Comparison of ENCODE assay signal across 20 cellular contexts in the genomic region with DNA sequence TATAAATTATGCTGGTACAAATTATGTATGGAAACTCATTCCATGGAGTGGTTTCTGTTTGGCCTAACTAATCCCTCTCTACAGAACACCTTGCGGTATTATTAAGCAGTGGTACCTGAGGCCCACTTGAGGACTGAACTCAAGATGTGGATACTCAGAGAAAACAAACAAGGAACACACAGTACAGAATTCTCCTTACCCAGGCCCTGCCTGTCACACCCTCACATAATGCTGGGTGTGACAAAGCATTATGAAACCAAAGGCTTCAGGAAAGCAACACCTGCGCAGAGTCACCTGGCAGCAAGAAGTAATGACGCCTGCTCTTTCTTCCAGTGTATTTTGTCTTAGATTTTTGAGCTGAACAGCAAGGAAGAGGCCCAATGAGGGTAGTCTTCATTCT.
DNase-seq lines count a peak whose midpoint lies in the region; ATAC-seq, FAIRE-seq and TF ChIP-seq lines count a peak whose summit lies in the region.
"Had no signal": no experiment of that assay in that cellular context is flagged by ENCODE, and none has a peak within 500 bp of the region (broad histone marks: within the 10 kb centered on the region; RNA-seq: fewer than 3 reads in every experiment).

No MANE protein-coding gene starts in this region.

- H3K9me3 ChIP-seq in lung (ENCODE audit: control insufficient read depth in 2 of 2, insufficient read depth in 1 of 2, low read length in 1 of 2): peaks cover 0 to 2% of the 10 kb centered on the region in 2 donors
- no peaks in the 10 kb centered on the region for H3K9me3 ChIP-seq in neural progenitor cell (ENCODE audit: low read depth)

- H3K4me3 Mint-ChIP-seq in neural progenitor cell: no peak overlapping the region
- H3K4me3 Mint-ChIP-seq: CD8-positive, alpha-beta T cell had no signal

- H3F3A ChIP-seq in neural progenitor cell (ENCODE audit: low read depth): no peaks in the 10 kb centered on the region

- no peaks in the 10 kb centered on the region for H3K79me2 ChIP-seq in neural progenitor cell (ENCODE audit: low read depth)

- H3K27ac ChIP-seq in lung (ENCODE audit: low read depth in 1 of 2, low read length in 1 of 2) (no peak overlapping the region), neural progenitor cell (no peak overlapping the region)
- H3K27ac ChIP-seq: SJSA1 had no signal

- no peak overlapping the region for H3K9ac ChIP-seq in neural progenitor cell

- peak; percentile 81 for ATAC-seq in lung (ENCODE audit: insufficient read depth, low FRiP score)
- ATAC-seq: CD8-positive, alpha-beta T cell; Right ventricle myocardium inferior had no signal

- H3K27me3 Mint-ChIP-seq in neural progenitor cell (ENCODE audit: insufficient read depth, low read depth): no peaks in the 10 kb centered on the region

- no peak overlapping the region for H3K27ac Mint-ChIP-seq in neural progenitor cell
- H3K27ac Mint-ChIP-seq: CD8-positive, alpha-beta T cell had no signal

- H3K4me1 Mint-ChIP-seq in neural progenitor cell: peaks cover 6% of the 10 kb centered on the region

- no peaks in the 10 kb centered on the region for H4K20me1 ChIP-seq in neural progenitor cell (ENCODE audit: low read depth)

- DNase-seq in NCI-H345 (lab: John Stamatoyannopoulos, UW): peak; percentile 22
- DNase-seq in NCI-H345 treated with DMSO at 0.1 percent for 48 hours (lab: John Stamatoyannopoulos, UW; ENCODE audit: unreplicated experiment): no peak
- peak; percentile 53 for DNase-seq in bronchial epithelial cell (ENCODE audit: low read depth)
- peak; percentile 65 for DNase-seq in lung (ENCODE audit: low spot score)
- no peak for DNase-seq in stimulated activated CD8-positive, alpha-beta memory T cell treated with anti-CD3 and anti-CD28 coated beads, Interleukin-4, amount 100 ng/mL, for 48 hours
- DNase-seq in neural progenitor cell (ENCODE audit: low spot score): no peak
- no peak for DNase-seq in T-helper 1 cell
- DNase-seq: AML-193; C1 segment of cervical spinal cord; CD8-positive, alpha-beta T cell; GDM1; KG1; NCI-H1092; NCI-H146; NCI-H2081; NCI-H524 treated with DMSO at 0.1 percent for 48 hours; OCI-M1 had no signal

- H3K4me1 ChIP-seq in lung (ENCODE audit: control insufficient read depth in 2 of 2, insufficient read depth in 2 of 2, low read length in 2 of 2) (peaks cover 0 to 2% of the 10 kb centered on the region in 2 donors), neural progenitor cell (peaks cover 6% of the 10 kb centered on the region)
- H3K4me1 ChIP-seq: SJSA1 had no signal

- H3K9me3 Mint-ChIP-seq in neural progenitor cell: peaks cover 3% of the 10 kb centered on the region
- H3K9me3 Mint-ChIP-seq: CD8-positive, alpha-beta T cell had no signal

- H3K36me3 ChIP-seq in bronchial epithelial cell (ENCODE audit: control insufficient read depth, insufficient read depth, low read length) (no peaks in the 10 kb centered on the region), lung (ENCODE audit: control insufficient read depth in 2 of 2, insufficient read depth in 2 of 2, low read length in 2 of 2) (no peaks in the 10 kb centered on the region), neural progenitor cell (no peaks in the 10 kb centered on the region)
- H3K36me3 ChIP-seq: SJSA1 had no signal

- H3K4me3 ChIP-seq in bronchial epithelial cell (ENCODE audit: low read depth, low read length): no peak overlapping the region
- H3K4me3 ChIP-seq in lung: no peak overlapping the region
- H3K4me3 ChIP-seq in neural progenitor cell: no peak overlapping the region
- H3K4me3 ChIP-seq: SJSA1 had no signal

- H2AFZ ChIP-seq in neural progenitor cell (replicated peaks): no peak overlapping the region

- no peak overlapping the region for H3K4me2 ChIP-seq in neural progenitor cell

- TF ChIP-seq CTCF in bronchial epithelial cell (IDR thresholded peaks at IDR 0.05; ENCODE audit: insufficient read depth, low read length, severe bottlenecking) (no peak), lung (IDR thresholded peaks at IDR 0.05; ENCODE audit: control extremely low read depth, extremely low read depth) (no peak), neural progenitor cell (IDR thresholded peaks at IDR 0.05) (no peak)

- no peaks in the 10 kb centered on the region for H3K36me3 Mint-ChIP-seq in neural progenitor cell
- H3K36me3 Mint-ChIP-seq: CD8-positive, alpha-beta T cell had no signal

- WGBS in lung, 2 donors: 78 to 82% methylated on average over 3 of the region's 3 CpGs

- no peaks in the 10 kb centered on the region for H3K27me3 ChIP-seq in bronchial epithelial cell (ENCODE audit: control insufficient read depth, insufficient read depth, low read length)
- no peaks in the 10 kb centered on the region for H3K27me3 ChIP-seq in lung (ENCODE audit: control insufficient read depth, insufficient read depth)
- peaks cover 4% of the 10 kb centered on the region for H3K27me3 ChIP-seq in neural progenitor cell
- H3K27me3 ChIP-seq: SJSA1 had no signal

- no peak for FAIRE-seq in bronchial epithelial cell (lab: Jason Lieb, UNC)
- FAIRE-seq: H1 had no signal

Comparison
In these comparisons a context has a peak if more than half of its experiments do, and no peak if none do; other contexts are left out.
1. DNase-seq: peak in NCI-H345 (single experiment), bronchial epithelial cell (single experiment) and lung (single experiment); none in NCI-H345 treated with DMSO at 0.1 percent for 48 hours (single experiment), stimulated activated CD8-positive, alpha-beta memory T cell treated with anti-CD3 and anti-CD28 coated beads, Interleukin-4, amount 100 ng/mL, for 48 hours (single experiment), neural progenitor cell (single experiment) and T-helper 1 cell (0 of 5).